Comparison of ENCODE assay signal across 8 cellular contexts in the genomic region with DNA sequence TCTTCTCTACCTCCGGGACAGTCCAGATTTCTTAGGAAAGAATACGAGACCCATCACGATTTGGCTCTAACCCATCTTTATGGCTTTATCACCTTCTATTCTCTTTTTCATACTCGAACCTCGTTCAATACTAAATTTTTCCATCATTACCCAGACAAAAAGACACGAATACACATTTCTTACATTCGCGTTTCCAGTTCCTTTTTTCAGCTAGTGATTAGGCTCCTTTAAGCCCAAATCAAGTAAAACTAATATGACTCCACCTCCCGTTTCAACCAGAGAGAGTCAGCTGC. TPM values are rescaled to one million over a fixed set of nuclear protein-coding genes. Genes with fewer than 3 reads are reported as not detected.
A peak's percentile ranks its signal among the peaks of the same experiment; 100 is the strongest.
DNase-seq lines count a peak whose midpoint lies in the region; ATAC-seq and TF ChIP-seq lines count a peak whose summit lies in the region.

No MANE protein-coding gene starts in this region.

- TF ChIP-seq CTCF in right atrium auricular region (IDR thresholded peaks at IDR 0.05) (no peak), breast epithelium (IDR thresholded peaks at IDR 0.05) (no peak), mesothelial cell of epicardium (IDR thresholded peaks at IDR 0.05; ENCODE audit: unreplicated experiment) (no peak)

- WGBS in aorta, 2 donors: 3 to 4% methylated on average over 9 of the region's 9 CpGs

- H3K4me1 Mint-ChIP-seq in mesothelial cell of epicardium: peaks cover 14% of the 10 kb centered on the region

- H3K4me1 ChIP-seq in right atrium auricular region: peaks cover 0 to 9% of the 10 kb centered on the region in 2 donors
- no peaks in the 10 kb centered on the region for H3K4me1 ChIP-seq in breast epithelium
- H3K4me1 ChIP-seq in aorta (ENCODE audit: control insufficient read depth in 1 of 2, insufficient read depth in 2 of 2, low read length in 2 of 2): peaks cover 0 to 1% of the 10 kb centered on the region in 2 donors

- H3K4me3 Mint-ChIP-seq in mesothelial cell of epicardium: peak overlapping the region; percentile 85

- TF ChIP-seq POLR2A in breast epithelium (IDR thresholded peaks at IDR 0.05): no peak

- DNase-seq in right atrium auricular region (ENCODE audit: low spot score): no peak
- DNase-seq in Right ventricle myocardium superior: no peak
- no peak for DNase-seq in breast epithelium (ENCODE audit: low spot score in 2 of 2)
- DNase-seq in mesothelial cell of epicardium (ENCODE audit: low spot score in 2 of 2, unreplicated experiment in 2 of 2): no peak
- no peak for DNase-seq in aorta
- no peak for DNase-seq in nucleus accumbens (lab: John Stamatoyannopoulos, UW)
- no peak for DNase-seq in NCI-H524 (lab: John Stamatoyannopoulos, UW)

- H3K36me3 ChIP-seq in right atrium auricular region (peaks cover 10% of the 10 kb centered on the region), breast epithelium (no peaks in the 10 kb centered on the region), aorta (ENCODE audit: control insufficient read depth in 1 of 2, insufficient read depth in 2 of 2, low read length in 1 of 2) (peaks cover 0 to 1% of the 10 kb centered on the region in 2 donors)

- peaks cover 5% of the 10 kb centered on the region for H3K36me3 Mint-ChIP-seq in mesothelial cell of epicardium

- no peaks in the 10 kb centered on the region for H3K27me3 ChIP-seq in right atrium auricular region
- no peaks in the 10 kb centered on the region for H3K27me3 ChIP-seq in breast epithelium
- no peaks in the 10 kb centered on the region for H3K27me3 ChIP-seq in aorta (ENCODE audit: control insufficient read depth in 1 of 2, insufficient read depth in 2 of 2, low read length in 1 of 2)

- H3K27ac ChIP-seq in right atrium auricular region (peak overlapping the region; percentile 58 to 83), breast epithelium (peak overlapping the region; percentile 83 to 92), aorta (ENCODE audit: low read depth in 1 of 2, low read length in 2 of 2) (peak overlapping the region; percentile 59 to 65)

- H3K27ac Mint-ChIP-seq in mesothelial cell of epicardium: peak overlapping the region; percentile 100

- no peaks in the 10 kb centered on the region for H3K9me3 ChIP-seq in right atrium auricular region
- H3K9me3 ChIP-seq in breast epithelium: no peaks in the 10 kb centered on the region
- no peaks in the 10 kb centered on the region for H3K9me3 ChIP-seq in aorta (ENCODE audit: control insufficient read depth, low read length)

- H3K4me3 ChIP-seq in right atrium auricular region (peak overlapping the region; percentile 57 to 76), breast epithelium (peak overlapping the region; percentile 75 to 88 (median 81)), aorta (ENCODE audit: low read length in 2 of 2) (peak overlapping the region; percentile 75 to 78)

- H3K27me3 Mint-ChIP-seq in mesothelial cell of epicardium (ENCODE audit: low read depth): no peaks in the 10 kb centered on the region

- H3K9me3 Mint-ChIP-seq in mesothelial cell of epicardium: no peaks in the 10 kb centered on the region

- ATAC-seq in Right ventricle myocardium superior (ENCODE audit: poor library complexity) (no peak), aorta (ENCODE audit: low FRiP score) (no peak), HG02885 (IDR thresholded peaks at IDR 0.05; ENCODE audit: poor library complexity, unreplicated experiment) (no peak)

- intact Hi-C loops in Right ventricle myocardium superior (cut with DNase I) (no loop called here), breast epithelium (cut with DNase I; ENCODE audit: low total_unique reads) (no loop called here), aorta (cut with DNase I) (loop anchor here in 1 of 2 donors (10.0 kb wide), 1 partner anchor 62 kb away; no protein-coding TSS in a partner anchor)

RNA-seq across cellular contexts. Expression of gene ZBTB6, which starts 0.5 kb away (rescaled TPM):
- total RNA-seq in right atrium auricular region: 1 to 10 TPM; 6.3 to 6.8 TPM
- total RNA-seq in Right ventricle myocardium superior: 4.5 TPM
- total RNA-seq in breast epithelium: 10 to 100 TPM in 2 of 3 donors, 1 to 10 TPM in 1; 8.2 to 17.4 (median 11.1) TPM
- 9.6 to 10.4 TPM (median 10.2 TPM) in 3 replicates for total RNA-seq in mesothelial cell of epicardium
- total RNA-seq in aorta: 1 to 10 TPM; 8.4 to 9.0 TPM
- 1 to 10 TPM; 4.1 to 4.8 TPM for polyA plus RNA-seq in aorta

RNA-seq across cellular contexts. Expression of gene RC3H2, which starts 7.5 kb away (rescaled TPM):
- total RNA-seq in right atrium auricular region: 10 to 100 TPM; 37.6 to 40.2 TPM
- 33.8 TPM for total RNA-seq in Right ventricle myocardium superior
- total RNA-seq in breast epithelium: 10 to 100 TPM; 38.6 to 44.6 (median 41.6) TPM
- 67.9 to 68.6 TPM (median 68.3 TPM) in 3 replicates for total RNA-seq in mesothelial cell of epicardium
- 10 to 100 TPM; 52.7 to 54.1 TPM for total RNA-seq in aorta
- 10 to 100 TPM; 10.8 to 14.9 TPM for polyA plus RNA-seq in aorta

RNA-seq across cellular contexts. Expression of gene ZBTB26, which starts 18.7 kb away (rescaled TPM):
- total RNA-seq in right atrium auricular region (1 to 10 TPM; 4.1 to 4.2 TPM), Right ventricle myocardium superior (4.7 TPM), breast epithelium (10 to 100 TPM in 1 of 3 donors, 1 to 10 TPM in 2; 6.7 to 12.0 (median 7.2) TPM), mesothelial cell of epicardium (15.7 to 16.7 TPM (median 16.2 TPM) in 3 replicates), aorta (1 to 10 TPM; 5.8 to 9.3 TPM)
- 1 to 10 TPM; 4.3 to 4.9 TPM for polyA plus RNA-seq in aorta

RNA-seq across cellular contexts. Expression of gene RABGAP1, which starts 28.2 kb away (rescaled TPM):
- total RNA-seq in right atrium auricular region: 10 to 100 TPM; 26.3 to 30.8 TPM
- total RNA-seq in Right ventricle myocardium superior: 43.1 TPM
- total RNA-seq in breast epithelium: 10 to 100 TPM; 49.1 to 93.4 (median 77.7) TPM
- total RNA-seq in mesothelial cell of epicardium: 79.6 to 88.1 TPM (median 84.5 TPM) in 3 replicates
- 100 to 1,000 TPM in 1 of 2 donors, 10 to 100 TPM in 1; 95.6 to 100 TPM for total RNA-seq in aorta
- polyA plus RNA-seq in aorta: 10 to 100 TPM; 30.8 to 43.9 TPM
